8 cellular contexts compared by ENCODE assay signal in the genomic region with DNA sequence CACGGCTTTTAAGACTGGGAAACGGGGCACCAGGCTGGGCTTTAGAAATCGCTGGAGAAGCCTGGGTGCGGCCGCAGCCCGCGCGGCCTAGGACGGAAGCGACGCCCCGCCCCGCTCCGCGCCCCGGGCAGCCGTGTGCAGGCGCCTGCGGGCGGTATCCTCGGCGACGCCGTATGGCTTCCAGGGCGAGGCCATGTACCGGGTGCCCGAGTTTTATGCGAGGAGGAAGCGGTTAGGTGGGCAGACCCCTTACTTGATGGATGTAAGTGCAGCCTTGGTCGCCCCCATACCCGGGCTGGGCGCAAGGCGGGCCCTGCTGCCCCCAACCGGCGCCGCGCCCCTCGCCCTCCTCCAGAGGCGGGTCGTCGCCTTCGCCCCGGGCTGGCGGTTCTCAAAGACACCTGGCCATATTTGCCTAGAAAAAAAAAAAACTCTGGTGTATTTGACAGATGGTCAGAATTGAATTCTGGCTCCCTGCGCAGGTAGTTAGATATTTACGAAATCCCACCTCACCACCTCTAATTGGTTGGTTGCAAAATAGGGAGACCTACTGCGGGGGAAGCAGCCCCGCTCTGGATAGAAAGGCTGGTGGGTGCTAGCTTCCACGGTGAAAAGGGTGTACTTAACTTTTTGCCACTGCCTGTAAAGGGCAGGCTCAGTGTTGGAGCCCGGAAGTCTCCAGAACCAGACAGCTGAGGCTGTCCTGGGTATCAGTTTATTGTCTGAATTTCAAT. TPM values are rescaled to one million over a fixed set of nuclear protein-coding genes. Genes with fewer than 3 reads are reported as not detected.
A peak's percentile ranks its signal among the peaks of the same experiment; 100 is the strongest.
DNase-seq lines count a peak whose midpoint lies in the region; ATAC-seq and TF ChIP-seq lines count a peak whose summit lies in the region.

A gene with protein sequence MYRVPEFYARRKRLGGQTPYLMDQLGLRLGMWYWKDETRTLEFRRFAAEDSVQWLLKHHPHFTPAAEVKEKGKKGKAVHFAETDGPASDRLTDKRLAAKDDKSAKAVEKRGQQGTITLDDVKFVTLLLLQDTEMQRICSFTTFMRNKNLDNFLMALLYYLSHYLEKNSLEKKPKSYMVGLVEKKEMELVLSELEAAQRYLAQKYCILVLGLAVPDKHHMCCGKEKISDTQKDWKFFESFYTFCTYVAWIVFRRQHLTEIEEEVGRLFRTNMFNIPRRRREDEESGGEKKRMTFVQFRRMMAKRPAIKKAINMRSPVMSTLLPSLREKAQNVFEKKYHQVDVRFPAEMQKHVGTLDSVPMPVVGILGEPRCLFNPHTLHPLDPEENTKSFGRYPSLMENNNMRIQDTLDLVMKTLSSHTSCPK (plus strand): TSS at position 157 of the 734 bp plus-strand sequence. CDS start 37 bp downstream, at position 194.

- TF ChIP-seq CTCF in breast epithelium (IDR thresholded peaks at IDR 0.05) (no peak), MCF 10A (IDR thresholded peaks at IDR 0.05; ENCODE audit: unreplicated experiment) (no peak)

- H3K4me3 ChIP-seq in breast epithelium (peak within 1 kb of the TSS; percentile 33 to 70 (median 51)), iPS-18a (ENCODE audit: low read length) (peak within 1 kb of the TSS; percentile 64), skeletal muscle tissue (ENCODE audit: low read length in 3 of 3) (peak within 1 kb of the TSS; percentile 55 to 64 (median 57))

- no peak within 1 kb of the TSS for H3K4me3 Mint-ChIP-seq in MCF 10A (ENCODE audit: unreplicated experiment)
- peak within 1 kb of the TSS; percentile 52 for H3K4me3 Mint-ChIP-seq in activated naive CD8-positive, alpha-beta T cell treated with anti-CD3 and anti-CD28 coated beads for 36 hours

- POLR2A ChIA-PET in MCF 10A (lab: Yijun Ruan, JAX) = interaction anchor here (0.9 kb wide), 1 partner anchor 79 kb away, joined by 3 read pairs; no protein-coding TSS in a partner anchor

- H3K27ac ChIP-seq in breast epithelium = peak within 1 kb of the TSS in 1 of 2 donors; percentile 42
- H3K27ac ChIP-seq in iPS-18a (ENCODE audit: low read length) = no peak within 1 kb of the TSS
- H3K27ac ChIP-seq in skeletal muscle tissue (ENCODE audit: low read depth, low read length) = no peak within 1 kb of the TSS

- H3K27me3 Mint-ChIP-seq in MCF 10A (ENCODE audit: insufficient read depth, unreplicated experiment) = peaks cover 10% of the 10 kb centered on the region
- peaks cover 15% of the 10 kb centered on the region for H3K27me3 Mint-ChIP-seq in activated naive CD8-positive, alpha-beta T cell treated with anti-CD3 and anti-CD28 coated beads for 36 hours

- H3K9ac ChIP-seq in iPS-18a (ENCODE audit: low read length) (no peak within 1 kb of the TSS), skeletal muscle tissue (ENCODE audit: low read depth in 1 of 3, low read length in 3 of 3) (peak within 1 kb of the TSS; percentile 45 to 63 (median 57))

- H3K36me3 ChIP-seq in breast epithelium = no peaks in the 10 kb centered on the region
- no peaks in the 10 kb centered on the region for H3K36me3 ChIP-seq in iPS-18a (ENCODE audit: control insufficient read depth, low read depth, low read length)
- no peaks in the 10 kb centered on the region for H3K36me3 ChIP-seq in skeletal muscle tissue (ENCODE audit: control insufficient read depth in 3 of 3, insufficient read depth in 3 of 3, low read length in 3 of 3)

- H3K4me1 ChIP-seq in breast epithelium = no peaks in the 10 kb centered on the region
- peaks cover 14% of the 10 kb centered on the region for H3K4me1 ChIP-seq in iPS-18a (ENCODE audit: control insufficient read depth, low read depth, low read length)
- peaks cover 0 to 7% (median 4%) of the 10 kb centered on the region in 3 donors for H3K4me1 ChIP-seq in skeletal muscle tissue (ENCODE audit: control insufficient read depth in 3 of 3, insufficient read depth in 3 of 3, low read length in 3 of 3)

- DNase-seq in breast epithelium (ENCODE audit: low spot score in 2 of 2) = no peak
- DNase-seq in MCF 10A (ENCODE audit: unreplicated experiment) = no peak
- peak; percentile 99 for DNase-seq in NCI-H69 (lab: John Stamatoyannopoulos, UW)
- DNase-seq in activated naive CD8-positive, alpha-beta T cell treated with anti-CD3 and anti-CD28 coated beads for 36 hours = peak; percentile 56
- DNase-seq in SW 1271 (lab: John Stamatoyannopoulos, UW) = no peak

- H3K27me3 ChIP-seq in breast epithelium (peaks cover 3 to 6% of the 10 kb centered on the region in 2 donors), iPS-18a (ENCODE audit: control insufficient read depth, insufficient read depth, low read length) (peaks cover 35% of the 10 kb centered on the region), skeletal muscle tissue (ENCODE audit: control insufficient read depth in 3 of 3, insufficient read depth in 3 of 3, low read length in 3 of 3) (no peaks in the 10 kb centered on the region)

- no peaks in the 10 kb centered on the region for H3K36me3 Mint-ChIP-seq in MCF 10A (ENCODE audit: insufficient read depth, unreplicated experiment)
- no peaks in the 10 kb centered on the region for H3K36me3 Mint-ChIP-seq in activated naive CD8-positive, alpha-beta T cell treated with anti-CD3 and anti-CD28 coated beads for 36 hours

- CTCF ChIA-PET in MCF 10A (lab: Yijun Ruan, JAX) = interaction anchor here (0.7 to 1.5 kb wide), 5 partner anchors 9 to 856 kb away, joined by 3 to 8 read pairs (median 3); a partner anchor contains a TSS

- no peaks in the 10 kb centered on the region for H3K4me1 Mint-ChIP-seq in MCF 10A (ENCODE audit: insufficient read depth, unreplicated experiment)
- H3K4me1 Mint-ChIP-seq in activated naive CD8-positive, alpha-beta T cell treated with anti-CD3 and anti-CD28 coated beads for 36 hours = peaks cover 11% of the 10 kb centered on the region

- H3K9me3 Mint-ChIP-seq in MCF 10A (ENCODE audit: unreplicated experiment) = no peaks in the 10 kb centered on the region
- H3K9me3 Mint-ChIP-seq in activated naive CD8-positive, alpha-beta T cell treated with anti-CD3 and anti-CD28 coated beads for 36 hours = no peaks in the 10 kb centered on the region

- H3K9me3 ChIP-seq in breast epithelium (no peaks in the 10 kb centered on the region), iPS-18a (ENCODE audit: control insufficient read depth, low read depth, low read length) (no peaks in the 10 kb centered on the region), skeletal muscle tissue (ENCODE audit: control insufficient read depth in 3 of 3, low read length in 3 of 3) (no peaks in the 10 kb centered on the region)

- ATAC-seq in GM21723 (IDR thresholded peaks at IDR 0.05; ENCODE audit: unreplicated experiment) = no peak

- intact Hi-C loops in breast epithelium (cut with DNase I; ENCODE audit: low total_unique reads) = no loop called here
- intact Hi-C loops in MCF 10A (cut with micrococcal nuclease) = no loop called here

- TF ChIP-seq POLR2A in breast epithelium (IDR thresholded peaks at IDR 0.05) = no peak

- no peak within 1 kb of the TSS for H3K27ac Mint-ChIP-seq in MCF 10A (ENCODE audit: low read depth, unreplicated experiment)
- no peak within 1 kb of the TSS for H3K27ac Mint-ChIP-seq in activated naive CD8-positive, alpha-beta T cell treated with anti-CD3 and anti-CD28 coated beads for 36 hours

- BruUV-seq in MCF 10A (replicated peaks; lab: Mats Ljungman, UMichigan) = no TSS peak

RNA-seq across cellular contexts. Expression of the gene that starts here (rescaled TPM):
- 1 to 10 TPM; 2.3 to 6.4 (median 3.4) TPM for total RNA-seq in breast epithelium
- total RNA-seq in MCF 10A (2022) = 0.47 TPM in 1 of 2 replicates, not detected in the other
- under 1 TPM; 0.18 to 0.25 TPM for total RNA-seq in activated naive CD8-positive, alpha-beta T cell treated with anti-CD3 and anti-CD28 coated beads for 36 hours
- total RNA-seq in skeletal muscle tissue = 0.52 TPM

Comparison
In these comparisons a context has a peak if more than half of its experiments do, and no peak if none do; other contexts are left out.
1. Peak in DNase-seq in activated naive CD8-positive, alpha-beta T cell treated with anti-CD3 and anti-CD28 coated beads for 36 hours; RNA of the gene not detected or under 1 TPM.